20 cellular contexts compared by ENCODE assay signal in genomic region chr2:234986866-234987720, GRCh38. TPM values are rescaled to one million over a fixed set of nuclear protein-coding genes. Genes with fewer than 3 reads are reported as not detected.
DNase-seq lines count a peak whose midpoint lies in the region; ATAC-seq, FAIRE-seq and TF ChIP-seq lines count a peak whose summit lies in the region.
"Had no signal": no experiment of that assay in that cellular context is flagged by ENCODE, and none has a peak within 500 bp of the region (broad histone marks: within the 10 kb centered on the region; RNA-seq: fewer than 3 reads in every experiment).

No MANE protein-coding gene starts in this region.

- CTCF ChIA-PET in MCF 10A (lab: Yijun Ruan, JAX) = interaction anchor here (0.6 to 1.1 kb wide), 3 partner anchors 21 to 1124 kb away, joined by 3 to 4 read pairs (median 4); no protein-coding TSS in a partner anchor
- CTCF ChIA-PET in endothelial cell of umbilical vein (lab: Charles Lee) = no interaction called here

- H3K9me3 ChIP-seq in breast epithelium (no peaks in the 10 kb centered on the region), SJSA1 (replicated peaks) (no peaks in the 10 kb centered on the region), endothelial cell of umbilical vein (replicated peaks; ENCODE audit: control insufficient read depth, insufficient read depth, low read length) (no peaks in the 10 kb centered on the region), osteoblast (ENCODE audit: low read depth, low read length) (no peaks in the 10 kb centered on the region)

- H3K4me1 Mint-ChIP-seq in MCF 10A (ENCODE audit: insufficient read depth, unreplicated experiment) = peaks cover 48% of the 10 kb centered on the region

- H3K79me2 ChIP-seq in endothelial cell of umbilical vein (ENCODE audit: control insufficient read depth, insufficient read depth, low read length) = peaks cover 99% of the 10 kb centered on the region
- H3K79me2 ChIP-seq in osteoblast (ENCODE audit: insufficient read depth, low read length) = peaks cover 100% of the 10 kb centered on the region

- DNase-seq in MCF 10A (ENCODE audit: unreplicated experiment) (peak; percentile 69), breast epithelium (ENCODE audit: low spot score in 2 of 2) (no peak), SJSA1 (ENCODE audit: low read depth in 1 of 2, low spot score in 2 of 2) (no peak), endothelial cell of umbilical vein (ENCODE audit: low read depth, low spot score) (no peak), osteoblast (ENCODE audit: insufficient read length, low spot score, missing footprints) (peak; percentile 68), GF-D8 (lab: John Stamatoyannopoulos, UW) (no peak)
- DNase-seq: AML-193, DMS79 treated with DMSO at 0.1 percent for 48 hours, KBM-7, MV-4-11, NCI-H187, NCI-H226, NCI-H524 treated with DMSO at 0.1 percent for 48 hours, RPMI8226 had no signal

- H3K27ac Mint-ChIP-seq in MCF 10A (ENCODE audit: low read depth, unreplicated experiment) = peak overlapping the region; percentile 12
- H3K27ac Mint-ChIP-seq: GM23338 had no signal

- H3K4me1 ChIP-seq in breast epithelium = peaks cover 0 to 6% of the 10 kb centered on the region in 2 donors
- H3K4me1 ChIP-seq in SJSA1 (replicated peaks) = peaks cover 92% of the 10 kb centered on the region
- peaks cover 70% of the 10 kb centered on the region for H3K4me1 ChIP-seq in endothelial cell of umbilical vein (ENCODE audit: control insufficient read depth, extremely low read depth, insufficient read depth, low read length)
- H3K4me1 ChIP-seq in osteoblast (ENCODE audit: insufficient read depth, low read length) = peaks cover 50% of the 10 kb centered on the region

- BruUV-seq in MCF 10A (replicated peaks; lab: Mats Ljungman, UMichigan) (no TSS peak), endothelial cell of umbilical vein (replicated peaks; lab: Mats Ljungman, UMichigan) (no TSS peak)

- H3K36me3 ChIP-seq in breast epithelium = no peaks in the 10 kb centered on the region
- peaks cover 73% of the 10 kb centered on the region for H3K36me3 ChIP-seq in SJSA1
- peaks cover 0 to 5% of the 10 kb centered on the region in 2 experiments for H3K36me3 ChIP-seq in endothelial cell of umbilical vein (ENCODE audit: control insufficient read depth in 2 of 2, extremely low read depth in 1 of 2, insufficient read depth in 2 of 2, low read length in 2 of 2)
- peaks cover 30% of the 10 kb centered on the region for H3K36me3 ChIP-seq in osteoblast (ENCODE audit: insufficient read depth, low read length)

- no peaks in the 10 kb centered on the region for H3K27me3 ChIP-seq in breast epithelium
- H3K27me3 ChIP-seq in SJSA1 (replicated peaks) = no peaks in the 10 kb centered on the region
- no peaks in the 10 kb centered on the region for H3K27me3 ChIP-seq in endothelial cell of umbilical vein (ENCODE audit: control insufficient read depth in 2 of 2, insufficient read depth in 2 of 2, low read length in 2 of 2)
- no peaks in the 10 kb centered on the region for H3K27me3 ChIP-seq in osteoblast (ENCODE audit: insufficient read depth, low read length)

- H3K36me3 Mint-ChIP-seq in MCF 10A (ENCODE audit: insufficient read depth, unreplicated experiment) = peaks cover 33% of the 10 kb centered on the region

- H3K9me1 ChIP-seq in endothelial cell of umbilical vein (replicated peaks; ENCODE audit: control insufficient read depth, extremely low read depth, insufficient read depth, low read length) = no peaks in the 10 kb centered on the region

- H3K4me3 Mint-ChIP-seq in MCF 10A (ENCODE audit: unreplicated experiment) = no peak overlapping the region
- H3K4me3 Mint-ChIP-seq: GM23338 had no signal

- POLR2A ChIA-PET in MCF 10A (lab: Yijun Ruan, JAX) = interaction anchor here (0.5 to 0.7 kb wide), 3 partner anchors 23 to 345 kb away, joined by 3 to 4 read pairs (median 3); no protein-coding TSS in a partner anchor
- POLR2A ChIA-PET in endothelial cell of umbilical vein (lab: Charles Lee) = no interaction called here

- FAIRE-seq in endothelial cell of umbilical vein (lab: Jason Lieb, UNC) = no peak
- FAIRE-seq: G401.6 had no signal

- dilution Hi-C loops in endothelial cell of umbilical vein (cut with MboI; ENCODE audit: extremely low pct_ligation_motif_present, low sequenced_read_pairs) = no loop called here

- H3K4me3 ChIP-seq in breast epithelium (no peak overlapping the region), SJSA1 (no peak overlapping the region), endothelial cell of umbilical vein (replicated peaks in 1 of 3; ENCODE audit: insufficient read depth in 1 of 3, low read depth in 1 of 3, low read length in 3 of 3) (no peak overlapping the region), osteoblast (ENCODE audit: insufficient read depth, low read length) (no peak overlapping the region)
- H3K4me3 ChIP-seq: GM23338 had no signal

- H3K9me3 Mint-ChIP-seq in MCF 10A (ENCODE audit: unreplicated experiment) = no peaks in the 10 kb centered on the region
- H3K9me3 Mint-ChIP-seq: GM23338 had no signal

- H3K4me2 ChIP-seq in endothelial cell of umbilical vein (ENCODE audit: insufficient read depth, low read length) = no peak overlapping the region
- H3K4me2 ChIP-seq in osteoblast (ENCODE audit: insufficient read depth, low read length) = no peak overlapping the region
- H3K4me2 ChIP-seq: GM23338 had no signal

- no peaks in the 10 kb centered on the region for H3K27me3 Mint-ChIP-seq in MCF 10A (ENCODE audit: insufficient read depth, unreplicated experiment)

- H3K9ac ChIP-seq in endothelial cell of umbilical vein (replicated peaks; ENCODE audit: extremely low read depth, insufficient read depth, low read length) = no peak overlapping the region

- H4K20me1 ChIP-seq in endothelial cell of umbilical vein (replicated peaks; ENCODE audit: control insufficient read depth, extremely low read depth, insufficient read depth, low read length) (no peaks in the 10 kb centered on the region), osteoblast (ENCODE audit: insufficient read depth, low read length) (peaks cover 19% of the 10 kb centered on the region)

- no peak for TF ChIP-seq CTCF in MCF 10A (IDR thresholded peaks at IDR 0.05; ENCODE audit: unreplicated experiment)
- TF ChIP-seq CTCF in breast epithelium (IDR thresholded peaks at IDR 0.05) = no peak
- no peak for TF ChIP-seq CTCF in endothelial cell of umbilical vein (IDR thresholded peaks at IDR 0.05; ENCODE audit: extremely low read depth in 1 of 2, insufficient read depth in 1 of 2, low read depth in 1 of 2, low read length in 2 of 2)
- TF ChIP-seq CTCF in osteoblast (IDR thresholded peaks at IDR 0.05; ENCODE audit: extremely low read depth, low read depth, low read length) = no peak

- H2AFZ ChIP-seq in endothelial cell of umbilical vein (ENCODE audit: low read depth, low read length) (no peak overlapping the region), osteoblast (ENCODE audit: low read length) (no peak overlapping the region)
- H2AFZ ChIP-seq: GM23338 had no signal

- intact Hi-C loops in MCF 10A (cut with micrococcal nuclease) = no loop called here
- intact Hi-C loops in breast epithelium (cut with DNase I; ENCODE audit: low total_unique reads) = no loop called here
- intact Hi-C loops in endothelial cell of umbilical vein (cut with micrococcal nuclease) = no loop called here

- H3K27ac ChIP-seq in breast epithelium (no peak overlapping the region), SJSA1 (peak overlapping the region; percentile 94), endothelial cell of umbilical vein (ENCODE audit: insufficient read depth, low read depth, low read length) (peak overlapping the region; percentile 21), osteoblast (ENCODE audit: low read depth, low read length) (peak overlapping the region; percentile 30)
- H3K27ac ChIP-seq: 22Rv1 had no signal

- TF ChIP-seq POLR2A in breast epithelium (IDR thresholded peaks at IDR 0.05) (no peak), endothelial cell of umbilical vein (IDR thresholded peaks at IDR 0.05; ENCODE audit: low read depth, low read length) (no peak)

- no peak for ATAC-seq in HG03439 (IDR thresholded peaks at IDR 0.05; ENCODE audit: unreplicated experiment)
- ATAC-seq in GM21737 (IDR thresholded peaks at IDR 0.05; ENCODE audit: unreplicated experiment) = no peak
- ATAC-seq: GM23338, HCT116 had no signal

TF ChIP-seq in endothelial cell of umbilical vein, 7 proteins besides CTCF, POLR2A, EP300 and RAD21:
- no peak for TF ChIP-seq EZH2 (IDR thresholded peaks at IDR 0.05; ENCODE audit: borderline replicate concordance, low read depth, low read length, severe bottlenecking)
- no peak for TF ChIP-seq MYC (IDR thresholded peaks at IDR 0.05; ENCODE audit: low read depth, low read length)
- no peak for TF ChIP-seq FOS (IDR thresholded peaks at IDR 0.05; ENCODE audit: borderline replicate concordance, insufficient read depth, low read length)
- TF ChIP-seq JUN (IDR thresholded peaks at IDR 0.05; ENCODE audit: borderline replicate concordance, insufficient read depth, insufficient read length, low read depth) = no peak
- no peak for TF ChIP-seq GATA2 (IDR thresholded peaks at IDR 0.05; ENCODE audit: insufficient read depth, insufficient read length, low read depth, low read length)
- TF ChIP-seq POLR2AphosphoS5 (IDR thresholded peaks at IDR 0.05; ENCODE audit: insufficient read depth, low read depth, low read length) = no peak
- TF ChIP-seq MAX (IDR thresholded peaks at IDR 0.05; ENCODE audit: insufficient read depth, insufficient read length) = no peak

RNA-seq across cellular contexts. Expression of gene SH3BP4, which starts 35.3 kb away (rescaled TPM):
- total RNA-seq in MCF 10A (2022) (57.6 and 59.7 TPM in 2 replicates), breast epithelium (10 to 100 TPM; 28.5 to 73.6 (median 44.2) TPM), endothelial cell of umbilical vein (100.0 and 105 TPM in 2 replicates), osteoblast (113 and 121 TPM in 2 replicates)
- 78.6 and 117 TPM in 2 replicates for total RNA-seq in SJSA1 (2014; rRNA removed; shearing (Covaris generic))
- 69.3 and 85.2 TPM in 2 replicates for polyA plus RNA-seq in endothelial cell of umbilical vein
- 69.0 and 71.6 TPM in 2 replicates for polyA plus RNA-seq in endothelial cell of umbilical vein (2011; cell fraction: cytosol; rRNA removed)
- 86.3 and 102 TPM in 2 replicates for polyA plus RNA-seq in endothelial cell of umbilical vein (2011; cell fraction: nucleus; rRNA removed)
- 59.1 and 63.6 TPM in 2 replicates for polyA plus RNA-seq in endothelial cell of umbilical vein (2012)
- 178 and 188 TPM in 2 replicates for polyA minus RNA-seq in endothelial cell of umbilical vein
- 15.5 TPM for polyA minus RNA-seq in endothelial cell of umbilical vein (2011; cell fraction: cytosol; rRNA and poly(A)+ RNA removed)
- 110 and 132 TPM in 2 replicates for polyA minus RNA-seq in endothelial cell of umbilical vein (2011; cell fraction: nucleus; rRNA and poly(A)+ RNA removed)

Comparison
In these comparisons a context has a peak if more than half of its experiments do, and no peak if none do; other contexts are left out.
1. DNase-seq: peak in MCF 10A (single experiment) and osteoblast (single experiment); none in breast epithelium (0 of 2), SJSA1 (0 of 2), endothelial cell of umbilical vein (single experiment) and GF-D8 (single experiment).
2. H3K27ac ChIP-seq: peak in SJSA1 (single experiment), endothelial cell of umbilical vein (single experiment) and osteoblast (single experiment); none in breast epithelium (0 of 2).